ENCODE assay signal across 36 cellular contexts in genomic region chr19:51029718-51030117, GRCh38. TPM values are rescaled to one million over a fixed set of nuclear protein-coding genes. Genes with fewer than 3 reads are reported as not detected.
A peak's percentile ranks its signal among the peaks of the same experiment; 100 is the strongest.
DNase-seq lines count a peak whose midpoint lies in the region.
"Had no signal": no experiment of that assay in that cellular context is flagged by ENCODE, and none has a peak within 500 bp of the region (broad histone marks: within the 10 kb centered on the region; RNA-seq: fewer than 3 reads in every experiment).

No MANE protein-coding gene starts in this region.

- no peak overlapping the region for H3K4me3 ChIP-seq in Karpas-422 (ENCODE audit: low read length)
- no peak overlapping the region for H3K4me3 ChIP-seq in mesenchymal stem cell (ENCODE audit: insufficient read depth in 1 of 2, low read depth in 1 of 2, low read length in 2 of 2)
- H3K4me3 ChIP-seq: cardiac muscle cell, pancreas had no signal

- H2BK15ac ChIP-seq in mesenchymal stem cell (ENCODE audit: low read depth, poor library complexity, severe bottlenecking), result no peak overlapping the region

- H3K4me1 ChIP-seq in Karpas-422 (ENCODE audit: low read length), result no peaks in the 10 kb centered on the region
- no peaks in the 10 kb centered on the region for H3K4me1 ChIP-seq in mesenchymal stem cell (ENCODE audit: control insufficient read depth, insufficient read depth, low read depth, low read length)

- H2BK12ac ChIP-seq in mesenchymal stem cell (ENCODE audit: low read length in 2 of 2), result no peak overlapping the region

- H2AFZ ChIP-seq in Karpas-422 (ENCODE audit: low read length) (no peak overlapping the region), mesenchymal stem cell (ENCODE audit: low read depth, low read length) (no peak overlapping the region)

- WGBS in mesenchymal stem cell, result 74% methylated on average over 2 of the region's 2 CpGs

- peak; percentile 65 for DNase-seq in DMS53 (lab: John Stamatoyannopoulos, UW)
- no peak for DNase-seq in DMS53 treated with DMSO at 0.1 percent for 48 hours (lab: John Stamatoyannopoulos, UW; ENCODE audit: unreplicated experiment)
- DNase-seq in Karpas-422, result peak; percentile 69
- DNase-seq in SW480 (ENCODE audit: low spot score), result peak; percentile 51
- peak; percentile 68 for DNase-seq in mesenteric fat pad (ENCODE audit: low spot score)
- no peak for DNase-seq in activated CD4-positive, CD25-positive, alpha-beta regulatory T cell (lab: John Stamatoyannopoulos, UW)
- DNase-seq in amniotic stem cell (lab: John Stamatoyannopoulos, UW), result no peak
- no peak for DNase-seq in mesenchymal stem cell
- DNase-seq: activated CD4-positive, alpha-beta T cell treated with anti-CD3 and anti-CD28 coated beads, Interleukin-2, amount 50 U/mL, for 1 hour; activated gamma-delta T cell; activated naive CD8-positive, alpha-beta T cell treated with anti-CD3 and anti-CD28 coated beads for 36 hours; activated T-cell treated with anti-CD3 and anti-CD28 coated beads, Interleukin-2, amount 50 U/mL, for 24 hours; C1 segment of cervical spinal cord; Calu3; cortex of kidney; DND-41; effector memory CD4-positive, alpha-beta T cell; NCI-H1105; NCI-H345; NCI-H774; pancreas; stimulated activated naive CD4-positive, alpha-beta T cell; T-cell; WERI-Rb-1 had no signal

- H3K79me1 ChIP-seq in mesenchymal stem cell (replicated peaks; ENCODE audit: low read length, poor library complexity, severe bottlenecking), result no peaks in the 10 kb centered on the region

- no peak overlapping the region for H2AK5ac ChIP-seq in mesenchymal stem cell (ENCODE audit: low read length, severe bottlenecking)

- H2BK5ac ChIP-seq in mesenchymal stem cell (ENCODE audit: low read depth, low read length, poor library complexity, severe bottlenecking), result no peak overlapping the region

- no peaks in the 10 kb centered on the region for H3K9me2 ChIP-seq in Karpas-422 (replicated peaks; ENCODE audit: insufficient read depth, low read length)

- H3K27ac ChIP-seq in Karpas-422 (ENCODE audit: low read length), result no peak overlapping the region
- H3K27ac ChIP-seq in mesenchymal stem cell (ENCODE audit: low read length, poor library complexity, severe bottlenecking), result no peak overlapping the region
- H3K27ac ChIP-seq: 22Rv1, cardiac muscle cell, pancreas, WERI-Rb-1 had no signal

- H3K79me2 ChIP-seq in Karpas-422 (ENCODE audit: low read length), result no peaks in the 10 kb centered on the region

- H3K14ac ChIP-seq in mesenchymal stem cell (ENCODE audit: low read length in 2 of 2), result no peak overlapping the region

- no peak overlapping the region for H3K23ac ChIP-seq in mesenchymal stem cell (ENCODE audit: low read length in 2 of 2)

- H3K36me3 ChIP-seq in Karpas-422 (ENCODE audit: insufficient read depth, low read length) (no peaks in the 10 kb centered on the region), mesenchymal stem cell (ENCODE audit: control insufficient read depth in 1 of 2, insufficient read depth in 2 of 2, low read depth in 1 of 2, low read length in 2 of 2) (no peaks in the 10 kb centered on the region)
- H3K36me3 ChIP-seq: cardiac muscle cell, pancreas, WERI-Rb-1 had no signal

- no peak overlapping the region for H3K4ac ChIP-seq in mesenchymal stem cell (ENCODE audit: low read depth in 1 of 2, low read length in 2 of 2)

- no peak overlapping the region for H3K9ac ChIP-seq in Karpas-422 (ENCODE audit: low read length)
- H3K9ac ChIP-seq in mesenchymal stem cell (ENCODE audit: low read length), result no peak overlapping the region

- no peaks in the 10 kb centered on the region for H4K20me1 ChIP-seq in Karpas-422 (ENCODE audit: insufficient read depth, low read depth, low read length)

- H3K18ac ChIP-seq in mesenchymal stem cell (ENCODE audit: low read depth in 1 of 2, low read length in 2 of 2), result no peak overlapping the region

- H3K4me2 ChIP-seq in Karpas-422 (ENCODE audit: low read depth, low read length, poor library complexity, severe bottlenecking), result no peak overlapping the region
- no peak overlapping the region for H3K4me2 ChIP-seq in mesenchymal stem cell (ENCODE audit: low read length, poor library complexity, severe bottlenecking)

- no peak overlapping the region for H4K8ac ChIP-seq in mesenchymal stem cell (ENCODE audit: low read length)

- H3K9me3 ChIP-seq in Karpas-422 (ENCODE audit: low read length), result no peaks in the 10 kb centered on the region
- H3K9me3 ChIP-seq in mesenchymal stem cell (ENCODE audit: control insufficient read depth, low read length), result no peaks in the 10 kb centered on the region
- H3K9me3 ChIP-seq: pancreas had no signal

- H4K91ac ChIP-seq in mesenchymal stem cell (ENCODE audit: low read length), result no peak overlapping the region

- no peak overlapping the region for H2BK120ac ChIP-seq in mesenchymal stem cell (ENCODE audit: low read depth, low read length)

- H3K27me3 ChIP-seq in Karpas-422 (ENCODE audit: low read length), result no peaks in the 10 kb centered on the region
- H3K27me3 ChIP-seq in mesenchymal stem cell (ENCODE audit: control insufficient read depth in 1 of 2, insufficient read depth in 1 of 2, low read length in 2 of 2), result peaks cover 0 to 45% of the 10 kb centered on the region in 2 experiments
- H3K27me3 ChIP-seq: pancreas had no signal

RNA-seq across cellular contexts. Expression of gene KLK11, which starts 3.3 kb away (rescaled TPM):
- total RNA-seq in Karpas-422 (2014; rRNA removed; shearing (Covaris generic); ENCODE audit: low replicate concordance), result not detected in 2 replicates
- total RNA-seq in mesenteric fat pad, result not detected
- polyA plus RNA-seq in mesenchymal stem cell (2013, experiment 1 of 2), result not detected
- not detected for polyA plus RNA-seq in mesenchymal stem cell (2013, experiment 2 of 2)
- total RNA-seq: activated naive CD8-positive, alpha-beta T cell treated with anti-CD3 and anti-CD28 coated beads for 36 hours; astrocyte; cardiac muscle cell; epithelial cell of proximal tubule; H4; left lobe of liver; M059J; neural crest cell; renal cortical epithelial cell; skeletal muscle tissue; T-cell; temporal lobe had no signal
- polyA plus RNA-seq: cardiac muscle cell had no signal

RNA-seq across cellular contexts. Expression of gene KLK12, which starts 5.1 kb away (rescaled TPM):
- total RNA-seq in Karpas-422 (2014; rRNA removed; shearing (Covaris generic); ENCODE audit: low replicate concordance), result not detected in 2 replicates
- not detected for total RNA-seq in mesenteric fat pad
- polyA plus RNA-seq in mesenchymal stem cell (2013, experiment 1 of 2), result not detected
- not detected for polyA plus RNA-seq in mesenchymal stem cell (2013, experiment 2 of 2)
- total RNA-seq: activated naive CD8-positive, alpha-beta T cell treated with anti-CD3 and anti-CD28 coated beads for 36 hours; astrocyte; Calu3; cardiac muscle cell; epithelial cell of proximal tubule; H4; left lobe of liver; M059J; neural crest cell; pancreas; renal cortical epithelial cell; skeletal muscle tissue; T-cell; temporal lobe; ureter had no signal
- polyA plus RNA-seq: cardiac muscle cell, pancreas had no signal

RNA-seq across cellular contexts. Expression of gene KLK10, which starts 10.2 kb away (rescaled TPM):
- not detected in 2 replicates for total RNA-seq in Karpas-422 (2014; rRNA removed; shearing (Covaris generic); ENCODE audit: low replicate concordance)
- total RNA-seq in mesenteric fat pad, result not detected
- polyA plus RNA-seq in mesenchymal stem cell (2013, experiment 1 of 2), result not detected
- polyA plus RNA-seq in mesenchymal stem cell (2013, experiment 2 of 2), result not detected
- total RNA-seq: activated naive CD8-positive, alpha-beta T cell treated with anti-CD3 and anti-CD28 coated beads for 36 hours; H4; left lobe of liver; M059J; neural crest cell; T-cell; temporal lobe had no signal
- polyA plus RNA-seq: cardiac muscle cell had no signal

RNA-seq across cellular contexts. Expression of gene KLK8, which starts 28.3 kb away (rescaled TPM):
- total RNA-seq in Karpas-422 (2014; rRNA removed; shearing (Covaris generic); ENCODE audit: low replicate concordance), result not detected in 2 replicates
- not detected for total RNA-seq in mesenteric fat pad
- polyA plus RNA-seq in mesenchymal stem cell (2013, experiment 1 of 2), result not detected
- polyA plus RNA-seq in mesenchymal stem cell (2013, experiment 2 of 2), result not detected
- total RNA-seq: activated naive CD8-positive, alpha-beta T cell treated with anti-CD3 and anti-CD28 coated beads for 36 hours; astrocyte; cardiac muscle cell; H4; left lobe of liver; M059J; neural crest cell; pancreas; renal cortical epithelial cell; skeletal muscle tissue; T-cell; temporal lobe; ureter had no signal
- polyA plus RNA-seq: cardiac muscle cell, pancreas had no signal

RNA-seq across cellular contexts. Expression of gene KLK13, which starts 35.2 kb away (rescaled TPM):
- not detected in 2 replicates for total RNA-seq in Karpas-422 (2014; rRNA removed; shearing (Covaris generic); ENCODE audit: low replicate concordance)
- not detected for total RNA-seq in mesenteric fat pad
- polyA plus RNA-seq in mesenchymal stem cell (2013, experiment 1 of 2), result not detected
- polyA plus RNA-seq in mesenchymal stem cell (2013, experiment 2 of 2), result not detected
- total RNA-seq: activated naive CD8-positive, alpha-beta T cell treated with anti-CD3 and anti-CD28 coated beads for 36 hours; Calu3; epithelial cell of proximal tubule; H4; left lobe of liver; M059J; neural crest cell; renal cortical epithelial cell; skeletal muscle tissue; T-cell; temporal lobe; ureter had no signal
- polyA plus RNA-seq: cardiac muscle cell had no signal

Comparison
In these comparisons a context has a peak if more than half of its experiments do, and no peak if none do; other contexts are left out.
1. DNase-seq: peak in DMS53 (single experiment), Karpas-422 (single experiment), SW480 (single experiment) and mesenteric fat pad (single experiment); none in DMS53 treated with DMSO at 0.1 percent for 48 hours (single experiment), activated CD4-positive, CD25-positive, alpha-beta regulatory T cell (0 of 4), amniotic stem cell (single experiment) and mesenchymal stem cell (single experiment).